Comparison of ENCODE assay signal across 1 cellular context in the genomic region with DNA sequence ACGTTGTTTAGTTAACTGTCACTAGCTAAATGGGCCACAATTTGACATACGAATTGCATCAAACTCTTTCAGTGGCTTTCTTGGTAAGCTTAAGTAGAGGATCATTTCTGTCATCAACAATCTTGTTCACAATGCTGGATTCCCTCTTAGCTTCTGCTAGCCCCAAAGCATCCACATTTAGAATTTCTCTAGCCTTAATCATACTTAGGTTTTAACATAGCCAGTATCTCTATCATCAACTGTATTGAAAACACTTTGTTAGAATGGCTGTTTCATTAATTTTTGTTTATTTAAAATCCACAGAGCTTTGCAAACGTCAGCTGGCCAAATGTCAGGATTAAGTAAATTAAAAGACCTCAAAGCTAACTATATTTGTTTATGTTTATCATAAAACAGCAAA.
TF ChIP-seq lines count a peak whose summit lies in the region.

No MANE protein-coding gene starts in this region.

TF ChIP-seq in IMR-90, 13 proteins besides CTCF, POLR2A, EP300 and RAD21 (continued from another document):
- no peak for TF ChIP-seq CEBPB (IDR thresholded peaks at IDR 0.05; ENCODE audit: low read depth, low read length)
- TF ChIP-seq CHD1 (IDR thresholded peaks at IDR 0.05; ENCODE audit: low read depth, low read length), result no peak
- TF ChIP-seq USF2 (IDR thresholded peaks at IDR 0.05; ENCODE audit: low read depth, low read length), result no peak
- TF ChIP-seq RFX5 (IDR thresholded peaks at IDR 0.05; ENCODE audit: low read depth, low read length), result no peak
- TF ChIP-seq MXI1 (IDR thresholded peaks at IDR 0.05; ENCODE audit: borderline replicate concordance, low read depth, low read length), result no peak
- TF ChIP-seq RCOR1 (IDR thresholded peaks at IDR 0.05; ENCODE audit: insufficient replicate concordance, low read length), result no peak
- TF ChIP-seq MAZ (IDR thresholded peaks at IDR 0.05; ENCODE audit: borderline replicate concordance, low read depth, low read length), result no peak
- TF ChIP-seq NFE2L2 (IDR thresholded peaks at IDR 0.05; ENCODE audit: low read depth, low read length), result no peak
- TF ChIP-seq MAFK (IDR thresholded peaks at IDR 0.05; ENCODE audit: low read depth, low read length), result no peak
- no peak for TF ChIP-seq FOS (IDR thresholded peaks at IDR 0.05; ENCODE audit: low read depth, low read length)
